ENCODE assay signal across 19 cellular contexts in the genomic region with DNA sequence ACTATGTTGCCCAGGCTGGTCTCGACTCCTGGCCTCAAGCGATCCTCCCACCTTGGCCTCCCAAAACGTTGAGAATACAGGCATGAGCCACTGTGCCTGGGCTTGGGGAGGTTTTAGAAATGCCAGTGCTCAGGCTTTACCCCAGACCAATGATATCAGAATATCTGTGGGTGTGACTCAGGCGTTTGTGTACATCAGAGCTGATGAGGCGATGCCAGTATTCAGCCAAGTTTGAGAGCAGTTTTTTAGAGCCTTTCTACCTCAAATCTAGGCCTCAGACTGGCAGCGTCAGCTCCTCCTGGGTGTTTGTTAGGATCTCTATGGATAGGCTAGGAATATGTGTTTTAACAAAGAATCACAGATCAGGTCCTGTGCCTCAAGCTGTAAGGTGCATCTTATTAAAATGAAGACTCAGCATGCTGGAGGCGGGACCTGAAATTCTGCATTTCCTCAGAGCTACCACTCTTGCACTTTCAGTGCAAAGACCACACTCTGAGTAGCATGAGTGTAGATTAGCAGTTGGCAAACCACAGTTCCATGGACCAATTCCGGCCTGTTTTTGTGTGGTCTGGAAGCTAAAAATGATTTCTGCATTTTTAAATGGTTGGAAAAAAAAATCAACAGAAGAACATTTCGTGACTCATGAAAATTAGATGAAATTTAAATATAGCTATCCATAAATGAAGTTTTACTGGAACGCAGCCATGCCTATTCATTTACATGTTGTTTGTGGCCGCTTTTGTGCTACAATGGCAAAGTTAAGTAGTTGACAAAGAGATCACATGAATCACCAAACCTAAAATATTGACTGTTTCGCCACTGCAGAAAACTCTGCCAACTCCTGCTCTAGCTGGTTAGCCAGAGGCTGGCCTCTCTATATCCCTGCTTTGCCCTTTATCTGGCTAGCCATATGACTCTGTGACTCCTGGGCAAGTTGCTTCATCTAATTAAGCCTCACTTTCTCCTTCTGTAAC.
DNase-seq lines count a peak whose midpoint lies in the region; ATAC-seq, FAIRE-seq and TF ChIP-seq lines count a peak whose summit lies in the region.
"Had no signal": no experiment of that assay in that cellular context is flagged by ENCODE, and none has a peak within 500 bp of the region (broad histone marks: within the 10 kb centered on the region; RNA-seq: fewer than 3 reads in every experiment).

No MANE protein-coding gene starts in this region.

- no peaks in the 10 kb centered on the region for H4K20me1 ChIP-seq in BLaER1 treated with 17β-estradiol and CSF1 and Interleukin-3, amounts not matched to agents 10 nM and 100 nM
- no peaks in the 10 kb centered on the region for H4K20me1 ChIP-seq in astrocyte (ENCODE audit: insufficient read depth, low read length)

- H2AFZ ChIP-seq in astrocyte (ENCODE audit: low read depth, low read length), result no peak overlapping the region
- H2AFZ ChIP-seq: parathyroid adenoma had no signal

- peak; percentile 76 to 93 (median 86) for ATAC-seq in right lobe of liver
- ATAC-seq in HG03442 (IDR thresholded peaks at IDR 0.05; ENCODE audit: unreplicated experiment), result no peak
- no peak for ATAC-seq in GM21737 (IDR thresholded peaks at IDR 0.05; ENCODE audit: unreplicated experiment)
- ATAC-seq in HG03460 (IDR thresholded peaks at IDR 0.05; ENCODE audit: unreplicated experiment), result no peak
- ATAC-seq: activated CD4-positive, CD25-positive, alpha-beta regulatory T cell treated with anti-CD3 and anti-CD28 coated beads, Interleukin-2, amount 50 U/mL, for 24 hours; activated T-cell treated with anti-CD3 and anti-CD28 coated beads, Interleukin-2, amount 50 U/mL, for 4 hours had no signal

- 48% methylated on average over 9 of the region's 12 CpGs for WGBS in right lobe of liver (ENCODE audit: insufficient coverage, low coverage, low lambda C conversion rate, missing lambda C conversion rate)
- 62 to 75% methylated on average over 12 of the region's 12 CpGs for WGBS in testis, 2 donors

- peak overlapping the region; percentile 2 to 44 (median 29); a peak in 15 of 22 replicates for H3K4me2 ChIP-seq in BLaER1 treated with 17β-estradiol and CSF1 and Interleukin-3, amounts not matched to agents 10 nM and 100 nM
- no peak overlapping the region for H3K4me2 ChIP-seq in astrocyte (ENCODE audit: low read length)
- H3K4me2 ChIP-seq: SK-N-SH had no signal

- H3K27me3 ChIP-seq in BLaER1 treated with 17β-estradiol and CSF1 and Interleukin-3, amounts not matched to agents 10 nM and 100 nM, result no peaks in the 10 kb centered on the region
- H3K27me3 ChIP-seq in astrocyte (ENCODE audit: insufficient read depth, low read length) (no peaks in the 10 kb centered on the region), right lobe of liver (no peaks in the 10 kb centered on the region), testis (no peaks in the 10 kb centered on the region)
- H3K27me3 ChIP-seq: ascending aorta had no signal

- H3K27ac Mint-ChIP-seq in astrocyte (ENCODE audit: unreplicated experiment), result no peak overlapping the region

- H3K4me1 ChIP-seq in BLaER1 treated with 17β-estradiol and CSF1 and Interleukin-3, amounts not matched to agents 10 nM and 100 nM, result peaks cover 6 to 23% (median 14%) of the 10 kb centered on the region in 10 experiments; a peak in 18 of 20 replicates
- H3K4me1 ChIP-seq in astrocyte (ENCODE audit: insufficient read depth, low read length), result peaks cover 6% of the 10 kb centered on the region
- H3K4me1 ChIP-seq in right lobe of liver, result no peaks in the 10 kb centered on the region
- no peaks in the 10 kb centered on the region for H3K4me1 ChIP-seq in testis
- H3K4me1 ChIP-seq: ascending aorta, parathyroid adenoma had no signal

- peaks cover 3% of the 10 kb centered on the region for H3K9me3 Mint-ChIP-seq in astrocyte (ENCODE audit: unreplicated experiment)
- H3K9me3 Mint-ChIP-seq: activated T-cell treated with anti-CD3 and anti-CD28 coated beads, Interleukin-2, amount 50 U/mL, for 4 hours had no signal

- peak; percentile 93 for DNase-seq in MV-4-11 (lab: John Stamatoyannopoulos, UW)
- DNase-seq in astrocyte (ENCODE audit: low read depth), result peak; percentile 47
- peak in 1 of 3 donors; percentile 55 for DNase-seq in right lobe of liver
- no peak for DNase-seq in testis
- DNase-seq: activated T-cell treated with anti-CD3 and anti-CD28 coated beads, Interleukin-2, amount 50 U/mL, for 4 hours; midbrain; NCI-H1092; NCI-H524 treated with DMSO at 0.1 percent for 48 hours; SK-N-SH; stimulated activated CD4-positive, alpha-beta T cell treated with anti-CD3 and anti-CD28 coated beads, Interleukin-1b, Interleukin-23, amount 100 ng/mL, for 48 hours had no signal

- TF ChIP-seq CTCF in astrocyte (IDR thresholded peaks at IDR 0.05; ENCODE audit: insufficient read depth, low read depth, low read length) (no peak), right lobe of liver (IDR thresholded peaks at IDR 0.05) (no peak), testis (IDR thresholded peaks at IDR 0.05) (no peak)

- no peak overlapping the region for H3K4me3 ChIP-seq in BLaER1 treated with 17β-estradiol and CSF1 and Interleukin-3, amounts not matched to agents 10 nM and 100 nM
- no peak overlapping the region for H3K4me3 ChIP-seq in astrocyte (ENCODE audit: insufficient read depth, low read depth, low read length)
- no peak overlapping the region for H3K4me3 ChIP-seq in right lobe of liver
- no peak overlapping the region for H3K4me3 ChIP-seq in testis
- H3K4me3 ChIP-seq: ascending aorta had no signal

- intact Hi-C loops in right lobe of liver (cut with DNase I) (no loop called here), testis (cut with DNase I; ENCODE audit: low total_unique reads) (no loop called here)

- no peaks in the 10 kb centered on the region for H3K79me2 ChIP-seq in astrocyte (ENCODE audit: insufficient read depth, low read length)
- H3K79me2 ChIP-seq: parathyroid adenoma had no signal

- TF ChIP-seq POLR2A in right lobe of liver (IDR thresholded peaks at IDR 0.05), result no peak
- no peak for TF ChIP-seq POLR2A in testis (IDR thresholded peaks at IDR 0.05)

- peak overlapping the region in 3 of 11 experiments; percentile 10 to 33 (median 17); a peak in 1 of 22 replicates for H3K9ac ChIP-seq in BLaER1 treated with 17β-estradiol and CSF1 and Interleukin-3, amounts not matched to agents 10 nM and 100 nM
- H3K9ac ChIP-seq in astrocyte (ENCODE audit: low read length), result no peak overlapping the region
- H3K9ac ChIP-seq: parathyroid adenoma, SK-N-SH had no signal

- peaks cover 18% of the 10 kb centered on the region for H3K27me3 Mint-ChIP-seq in astrocyte (ENCODE audit: low read depth, unreplicated experiment)

- H3K36me3 Mint-ChIP-seq in astrocyte (ENCODE audit: low read depth, unreplicated experiment), result peaks cover under 1% of the 10 kb centered on the region

- no peak for FAIRE-seq in astrocyte (lab: Jason Lieb, UNC)
- FAIRE-seq: G401.6 had no signal

- no peak overlapping the region for H3K4me3 Mint-ChIP-seq in astrocyte (ENCODE audit: unreplicated experiment)
- H3K4me3 Mint-ChIP-seq: activated T-cell treated with anti-CD3 and anti-CD28 coated beads, Interleukin-2, amount 50 U/mL, for 4 hours had no signal

- H3K9me3 ChIP-seq in BLaER1 treated with 17β-estradiol and CSF1 and Interleukin-3, amounts not matched to agents 10 nM and 100 nM (replicated peaks in 1 of 11), result no peaks in the 10 kb centered on the region
- H3K9me3 ChIP-seq in astrocyte (ENCODE audit: insufficient read depth, low read depth, low read length), result no peaks in the 10 kb centered on the region
- H3K9me3 ChIP-seq in right lobe of liver, result no peaks in the 10 kb centered on the region
- H3K9me3 ChIP-seq in testis, result no peaks in the 10 kb centered on the region
- H3K9me3 ChIP-seq: ascending aorta, SK-N-SH had no signal

- H3K4me1 Mint-ChIP-seq in astrocyte (ENCODE audit: low read depth, unreplicated experiment), result no peaks in the 10 kb centered on the region

- H3K36me3 ChIP-seq in BLaER1 treated with 17β-estradiol and CSF1 and Interleukin-3, amounts not matched to agents 10 nM and 100 nM, result no peaks in the 10 kb centered on the region
- H3K36me3 ChIP-seq in astrocyte (ENCODE audit: insufficient read depth, low read length) (no peaks in the 10 kb centered on the region), right lobe of liver (no peaks in the 10 kb centered on the region), testis (ENCODE audit: low read depth, missing control alignments) (no peaks in the 10 kb centered on the region)
- H3K36me3 ChIP-seq: ascending aorta had no signal

- H3K27ac ChIP-seq in BLaER1 treated with 17β-estradiol and CSF1 and Interleukin-3, amounts not matched to agents 10 nM and 100 nM, result peak overlapping the region in 4 of 11 experiments; percentile 4 to 50 (median 27); a peak in 8 of 22 replicates
- H3K27ac ChIP-seq in astrocyte (ENCODE audit: low read depth, low read length) (no peak overlapping the region), right lobe of liver (no peak overlapping the region), testis (no peak overlapping the region)
- H3K27ac ChIP-seq: ascending aorta, C4-2B, parathyroid adenoma had no signal

Comparison
In these comparisons a context has a peak if more than half of its experiments do, and no peak if none do; other contexts are left out.
1. ATAC-seq: peak in right lobe of liver (4 of 4); none in HG03442 (single experiment), GM21737 (single experiment) and HG03460 (single experiment).